In the genomic region with DNA sequence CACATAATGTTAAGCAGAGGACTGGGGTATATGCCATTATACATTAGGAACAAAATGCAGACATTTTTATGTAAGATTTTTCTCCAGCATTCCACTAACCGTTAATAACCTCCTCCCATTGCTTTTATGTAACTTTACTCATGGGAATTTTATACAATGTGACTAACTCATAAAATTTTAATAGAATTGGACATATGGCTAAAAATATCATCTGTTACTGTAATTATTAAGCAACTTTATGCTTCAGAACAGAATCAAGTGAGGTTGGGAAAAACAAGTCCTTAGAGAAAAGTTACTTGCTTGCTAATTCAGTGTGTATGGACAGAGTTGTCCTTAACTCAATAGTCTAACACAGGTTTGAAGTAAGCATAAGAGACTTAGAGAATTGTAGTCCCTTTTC, we compare ENCODE assay signal across 28 cellular contexts. TPM values are rescaled to one million over a fixed set of nuclear protein-coding genes. Genes with fewer than 3 reads are reported as not detected.
"Had no signal": no experiment of that assay in that cellular context is flagged by ENCODE, and none has a peak within 500 bp of the region (broad histone marks: within the 10 kb centered on the region; RNA-seq: fewer than 3 reads in every experiment).

No MANE protein-coding gene starts in this region.

- H3K4me3 ChIP-seq: dorsolateral prefrontal cortex, heart left ventricle, lung, neural progenitor cell, prostate gland, right lobe of liver, spleen, testis, tibial nerve had no signal

- H3K9ac ChIP-seq: neural progenitor cell, parathyroid adenoma had no signal

- H3K4me3 Mint-ChIP-seq: natural killer cell treated with Interleukin-12 subunit alpha and Interleukin-12 subunit beta and Interleukin-15 and Interleukin-18, amount 100 ng/mL, for 72 hours; neural progenitor cell; stimulated activated memory B cell treated with anti-CD40 and anti-IgM and Interleukin-4, amounts not matched to agents 10 μg/mL and 1 μg/mL and 100 μg/mL, for 72 hours; stimulated activated naive CD8-positive, alpha-beta T cell treated with anti-CD3 and anti-CD28 coated beads, Interleukin-15, Interleukin-2, amounts not matched to agents 100 ng/mL and 50 ng/mL, for 24 hours had no signal

- H3K27ac ChIP-seq: dorsolateral prefrontal cortex, heart left ventricle, neural progenitor cell, parathyroid adenoma, prostate gland, right lobe of liver, spleen, testis, tibial nerve had no signal

- H3K36me3 ChIP-seq: heart left ventricle, neural progenitor cell, prostate gland, right lobe of liver, spleen, tibial nerve had no signal

- ATAC-seq: esophagus mucosa; heart left ventricle; left colon; left ventricle myocardium superior; natural killer cell treated with Interleukin-12 subunit alpha and Interleukin-12 subunit beta and Interleukin-15 and Interleukin-18, amount 100 ng/mL, for 72 hours; right lobe of liver; stimulated activated memory B cell treated with anti-CD40 and anti-IgM and Interleukin-4, amounts not matched to agents 10 μg/mL and 1 μg/mL and 100 μg/mL, for 72 hours had no signal

- H3K9me3 Mint-ChIP-seq: natural killer cell treated with Interleukin-12 subunit alpha and Interleukin-12 subunit beta and Interleukin-15 and Interleukin-18, amount 100 ng/mL, for 72 hours; neural progenitor cell; stimulated activated memory B cell treated with anti-CD40 and anti-IgM and Interleukin-4, amounts not matched to agents 10 μg/mL and 1 μg/mL and 100 μg/mL, for 72 hours; stimulated activated naive CD8-positive, alpha-beta T cell treated with anti-CD3 and anti-CD28 coated beads, Interleukin-15, Interleukin-2, amounts not matched to agents 100 ng/mL and 50 ng/mL, for 24 hours had no signal

- DNase-seq: cortex of kidney; dorsolateral prefrontal cortex; effector memory CD4-positive, alpha-beta T cell; heart left ventricle; hippocampal formation; left colon; left ventricle myocardium superior; mesenchymal stem cell; midbrain; occipital lobe; retina; right lobe of liver; spleen; stimulated activated CD4-positive, alpha-beta T cell treated with anti-CD3 and anti-CD28 coated beads, Interleukin-15, amount 100 ng/mL, for 24 hours; stimulated activated CD4-positive, alpha-beta T cell treated with anti-CD3 and anti-CD28 coated beads, Interleukin-1b, Interleukin-23, amount 100 ng/mL, for 48 hours; stimulated activated CD4-positive, alpha-beta T cell treated with anti-CD3 and anti-CD28 coated beads, Interleukin-4, amount 100 ng/mL, for 24 hours; testis had no signal

- H3K36me3 Mint-ChIP-seq: natural killer cell treated with Interleukin-12 subunit alpha and Interleukin-12 subunit beta and Interleukin-15 and Interleukin-18, amount 100 ng/mL, for 72 hours; neural progenitor cell; stimulated activated memory B cell treated with anti-CD40 and anti-IgM and Interleukin-4, amounts not matched to agents 10 μg/mL and 1 μg/mL and 100 μg/mL, for 72 hours had no signal

- H3K27ac Mint-ChIP-seq: natural killer cell treated with Interleukin-12 subunit alpha and Interleukin-12 subunit beta and Interleukin-15 and Interleukin-18, amount 100 ng/mL, for 72 hours; neural progenitor cell; stimulated activated memory B cell treated with anti-CD40 and anti-IgM and Interleukin-4, amounts not matched to agents 10 μg/mL and 1 μg/mL and 100 μg/mL, for 72 hours; stimulated activated naive CD8-positive, alpha-beta T cell treated with anti-CD3 and anti-CD28 coated beads, Interleukin-15, Interleukin-2, amounts not matched to agents 100 ng/mL and 50 ng/mL, for 24 hours had no signal

- H3K27me3 ChIP-seq: dorsolateral prefrontal cortex, heart left ventricle, neural progenitor cell, right lobe of liver, spleen, testis, tibial nerve had no signal

- H3K9me3 ChIP-seq: heart left ventricle, prostate gland, right lobe of liver, spleen, testis, tibial nerve had no signal

- H3K4me1 Mint-ChIP-seq: neural progenitor cell; stimulated activated memory B cell treated with anti-CD40 and anti-IgM and Interleukin-4, amounts not matched to agents 10 μg/mL and 1 μg/mL and 100 μg/mL, for 72 hours had no signal

- H3K4me1 ChIP-seq: heart left ventricle, neural progenitor cell, parathyroid adenoma, prostate gland, right lobe of liver, spleen, testis, tibial nerve had no signal

RNA-seq across cellular contexts. Expression of gene PCSK1, which starts 54.8 kb away (rescaled TPM):
- total RNA-seq: kidney epithelial cell; natural killer cell treated with Interleukin-12 subunit alpha and Interleukin-12 subunit beta and Interleukin-15 and Interleukin-18, amount 100 ng/mL, for 72 hours; right lobe of liver; skeletal muscle tissue had no signal
